ENCODE assay signal across 3 cellular contexts in the genomic region with DNA sequence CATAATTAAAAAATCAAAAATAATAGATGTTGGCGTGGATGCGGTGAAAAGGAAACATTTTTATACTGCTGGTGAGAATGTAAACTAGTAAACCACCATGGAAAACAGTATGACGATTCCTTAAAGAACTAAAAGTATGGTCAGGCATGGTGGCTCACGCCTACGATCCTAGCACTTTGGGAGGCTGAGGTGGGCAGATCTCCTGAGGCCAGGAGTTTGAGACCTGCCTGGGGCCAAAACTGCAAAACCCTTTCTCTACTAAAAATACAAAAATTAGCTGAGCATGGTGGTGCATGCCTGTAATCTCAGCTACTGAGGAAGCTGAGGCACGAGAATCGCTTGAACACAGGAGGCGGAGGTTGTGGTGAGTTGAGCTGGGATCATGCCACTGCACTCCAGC.
"Had no signal": no experiment of that assay in that cellular context is flagged by ENCODE, and none has a peak within 500 bp of the region (broad histone marks: within the 10 kb centered on the region; RNA-seq: fewer than 3 reads in every experiment).

No MANE protein-coding gene starts in this region.

- H3K4me3 ChIP-seq: GM12878 had no signal

- DNase-seq: GDM1, GF-D8 had no signal
